ENCODE assay signal across 11 cellular contexts in genomic region chr1:9542425-9542824, GRCh38. TPM values are rescaled to one million over a fixed set of nuclear protein-coding genes. Genes with fewer than 3 reads are reported as not detected.
DNase-seq lines count a peak whose midpoint lies in the region; ATAC-seq, FAIRE-seq and TF ChIP-seq lines count a peak whose summit lies in the region.
"Had no signal": no experiment of that assay in that cellular context is flagged by ENCODE, and none has a peak within 500 bp of the region (broad histone marks: within the 10 kb centered on the region; RNA-seq: fewer than 3 reads in every experiment).

No MANE protein-coding gene starts in this region.

- CTCF ChIA-PET in T-cell (lab: Charles Lee), result interaction anchor here in 1 of 2 donors (0.5 kb wide), 1 partner anchor 51 kb away, joined by 3 read pairs; no protein-coding TSS in a partner anchor
- CTCF ChIA-PET in activated CD4-positive, alpha-beta memory T cell treated with anti-CD3 and anti-CD28 coated beads, Interleukin-2, amount 10 ng/mL, durations not matched to agents 7 days and 5 days (lab: Charles Lee), result interaction anchor here (0.6 to 0.7 kb wide), 2 partner anchors 22 to 44 kb away, joined by 3 read pairs; no protein-coding TSS in a partner anchor

- ATAC-seq in T-cell (replicated peaks in 1 of 4), result no peak
- ATAC-seq: esophagus mucosa had no signal

- peaks cover 30% of the 10 kb centered on the region for H3K4me1 Mint-ChIP-seq in T-helper 1 cell treated with Interleukin-12 subunit alpha and Interleukin-12 subunit beta and Interleukin-4 antibody, amounts not matched to agents 30 μg/mL and 1 μg/mL, for 36 hours (ENCODE audit: low read depth)
- H3K4me1 Mint-ChIP-seq in T-cell, result peaks cover 42 to 51% (median 44%) of the 10 kb centered on the region in 3 donors
- peaks cover 34% of the 10 kb centered on the region for H3K4me1 Mint-ChIP-seq in activated CD4-positive, alpha-beta memory T cell treated with anti-CD3 and anti-CD28 coated beads, Interleukin-2, amount 10 ng/mL, durations not matched to agents 7 days and 5 days

- H3K4me3 Mint-ChIP-seq in T-helper 1 cell treated with Interleukin-12 subunit alpha and Interleukin-12 subunit beta and Interleukin-4 antibody, amounts not matched to agents 30 μg/mL and 1 μg/mL, for 36 hours, result peak overlapping the region; percentile 56
- H3K4me3 Mint-ChIP-seq in T-cell, result peak overlapping the region; percentile 43 to 85 (median 59)
- no peak overlapping the region for H3K4me3 Mint-ChIP-seq in activated CD4-positive, alpha-beta memory T cell treated with anti-CD3 and anti-CD28 coated beads, Interleukin-2, amount 10 ng/mL, durations not matched to agents 7 days and 5 days

- no peaks in the 10 kb centered on the region for H3K27me3 ChIP-seq in small intestine (ENCODE audit: control insufficient read depth in 2 of 2, insufficient read depth in 2 of 2, low read length in 2 of 2)

- H3K4me1 ChIP-seq in small intestine (ENCODE audit: control insufficient read depth in 2 of 2, insufficient read depth in 1 of 2, low read depth in 1 of 2, low read length in 1 of 2), result peaks cover 1 to 15% of the 10 kb centered on the region in 2 donors

- no peak overlapping the region for H3K4me3 ChIP-seq in fibroblast of villous mesenchyme (ENCODE audit: low read depth, low read length)
- H3K4me3 ChIP-seq in small intestine (ENCODE audit: low read depth in 1 of 2, low read length in 2 of 2), result no peak overlapping the region

- H3K9me3 ChIP-seq in small intestine (ENCODE audit: control insufficient read depth, low read depth), result no peaks in the 10 kb centered on the region

- TF ChIP-seq CTCF in fibroblast of villous mesenchyme (IDR thresholded peaks at IDR 0.05; ENCODE audit: insufficient read depth, low read depth, low read length), result no peak

- no peaks in the 10 kb centered on the region for H3K27me3 Mint-ChIP-seq in T-helper 1 cell treated with Interleukin-12 subunit alpha and Interleukin-12 subunit beta and Interleukin-4 antibody, amounts not matched to agents 30 μg/mL and 1 μg/mL, for 36 hours (ENCODE audit: low read depth)
- no peaks in the 10 kb centered on the region for H3K27me3 Mint-ChIP-seq in T-cell
- H3K27me3 Mint-ChIP-seq in activated CD4-positive, alpha-beta memory T cell treated with anti-CD3 and anti-CD28 coated beads, Interleukin-2, amount 10 ng/mL, durations not matched to agents 7 days and 5 days, result no peaks in the 10 kb centered on the region

- H3K36me3 ChIP-seq in small intestine (ENCODE audit: control insufficient read depth in 2 of 2, insufficient read depth in 2 of 2, low read length in 2 of 2), result no peaks in the 10 kb centered on the region

- POLR2A ChIA-PET in T-cell (lab: Charles Lee), result no interaction called here
- POLR2A ChIA-PET in activated CD4-positive, alpha-beta memory T cell treated with anti-CD3 and anti-CD28 coated beads, Interleukin-2, amount 10 ng/mL, durations not matched to agents 7 days and 5 days (lab: Charles Lee), result no interaction called here

- H3K27ac Mint-ChIP-seq in T-helper 1 cell treated with Interleukin-12 subunit alpha and Interleukin-12 subunit beta and Interleukin-4 antibody, amounts not matched to agents 30 μg/mL and 1 μg/mL, for 36 hours, result no peak overlapping the region
- H3K27ac Mint-ChIP-seq in T-cell, result peak overlapping the region in 1 of 2 donors; percentile 37
- H3K27ac Mint-ChIP-seq in activated CD4-positive, alpha-beta memory T cell treated with anti-CD3 and anti-CD28 coated beads, Interleukin-2, amount 10 ng/mL, durations not matched to agents 7 days and 5 days, result no peak overlapping the region

- no peak for FAIRE-seq in small intestine (lab: Jason Lieb, UNC)

- H3K9me3 Mint-ChIP-seq in T-helper 1 cell treated with Interleukin-12 subunit alpha and Interleukin-12 subunit beta and Interleukin-4 antibody, amounts not matched to agents 30 μg/mL and 1 μg/mL, for 36 hours, result no peaks in the 10 kb centered on the region
- no peaks in the 10 kb centered on the region for H3K9me3 Mint-ChIP-seq in T-cell
- no peaks in the 10 kb centered on the region for H3K9me3 Mint-ChIP-seq in activated CD4-positive, alpha-beta memory T cell treated with anti-CD3 and anti-CD28 coated beads, Interleukin-2, amount 10 ng/mL, durations not matched to agents 7 days and 5 days

- peak overlapping the region in 1 of 2 donors; percentile 15 for H3K27ac ChIP-seq in small intestine (ENCODE audit: low read depth in 1 of 2, low read length in 1 of 2)
- H3K27ac ChIP-seq: KMS-11 had no signal

- WGBS in small intestine, 3 donors, result 10 to 40% (median 13%) methylated on average over 3 of the region's 3 CpGs

- peaks cover 3% of the 10 kb centered on the region for H3K36me3 Mint-ChIP-seq in T-helper 1 cell treated with Interleukin-12 subunit alpha and Interleukin-12 subunit beta and Interleukin-4 antibody, amounts not matched to agents 30 μg/mL and 1 μg/mL, for 36 hours (ENCODE audit: low read depth)
- no peaks in the 10 kb centered on the region for H3K36me3 Mint-ChIP-seq in T-cell
- H3K36me3 Mint-ChIP-seq in activated CD4-positive, alpha-beta memory T cell treated with anti-CD3 and anti-CD28 coated beads, Interleukin-2, amount 10 ng/mL, durations not matched to agents 7 days and 5 days (ENCODE audit: low read depth), result peaks cover 7% of the 10 kb centered on the region

- no peak for DNase-seq in T-helper 1 cell
- no peak for DNase-seq in T-cell
- peak; percentile 61 for DNase-seq in fibroblast of villous mesenchyme (ENCODE audit: low read depth)
- DNase-seq in small intestine, result peak; percentile 73
- no peak for DNase-seq in activated CD4-positive, alpha-beta memory T cell treated with anti-CD3 and anti-CD28 coated beads, Interleukin-2, amount 10 ng/mL, durations not matched to agents 7 days and 5 days
- no peak for DNase-seq in DMS114 treated with DMSO at 0.1 percent for 48 hours (lab: John Stamatoyannopoulos, UW; ENCODE audit: unreplicated experiment)
- no peak for DNase-seq in iPS-NIHi7 (ENCODE audit: extremely low spot score)
- DNase-seq: activated CD4-positive, alpha-beta T cell treated with anti-CD3 and anti-CD28 coated beads for 48 hours had no signal

RNA-seq across cellular contexts. Expression of gene SLC25A33, which starts 3.2 kb away (rescaled TPM):
- total RNA-seq in T-cell (1 to 10 TPM; 2.8 to 6.2 (median 4.4) TPM), fibroblast of villous mesenchyme (5.5 and 6.5 TPM in 2 replicates)
- 1 to 10 TPM; 2.7 to 5.5 (median 3.0) TPM for polyA plus RNA-seq in small intestine
- total RNA-seq in activated CD4-positive, alpha-beta memory T cell treated with anti-CD3 and anti-CD28 coated beads, Interleukin-2, amount 10 ng/mL, durations not matched to agents 7 days and 5 days, result 1 to 10 TPM; 2.6 to 3.0 TPM

RNA-seq across cellular contexts. Expression of gene TMEM201, which starts 46.3 kb away (rescaled TPM):
- total RNA-seq in T-cell (10 to 100 TPM; 11.4 to 14.6 (median 12.5) TPM), fibroblast of villous mesenchyme (6.8 and 6.9 TPM in 2 replicates)
- 1 to 10 TPM in 2 of 3 donors, under 1 TPM in 1; 0.67 to 6.0 (median 1.4) TPM for polyA plus RNA-seq in small intestine
- total RNA-seq in activated CD4-positive, alpha-beta memory T cell treated with anti-CD3 and anti-CD28 coated beads, Interleukin-2, amount 10 ng/mL, durations not matched to agents 7 days and 5 days, result 10 to 100 TPM; 12.4 to 13.4 TPM

Comparison
In these comparisons a context has a peak if more than half of its experiments do, and no peak if none do; other contexts are left out.
1. DNase-seq: peak in fibroblast of villous mesenchyme (single experiment) and small intestine (single experiment); none in T-helper 1 cell (0 of 5), T-cell (0 of 34), activated CD4-positive, alpha-beta memory T cell treated with anti-CD3 and anti-CD28 coated beads, Interleukin-2, amount 10 ng/mL, durations not matched to agents 7 days and 5 days (single experiment), DMS114 treated with DMSO at 0.1 percent for 48 hours (single experiment) and iPS-NIHi7 (single experiment).